20 cellular contexts compared by ENCODE assay signal in the genomic region with DNA sequence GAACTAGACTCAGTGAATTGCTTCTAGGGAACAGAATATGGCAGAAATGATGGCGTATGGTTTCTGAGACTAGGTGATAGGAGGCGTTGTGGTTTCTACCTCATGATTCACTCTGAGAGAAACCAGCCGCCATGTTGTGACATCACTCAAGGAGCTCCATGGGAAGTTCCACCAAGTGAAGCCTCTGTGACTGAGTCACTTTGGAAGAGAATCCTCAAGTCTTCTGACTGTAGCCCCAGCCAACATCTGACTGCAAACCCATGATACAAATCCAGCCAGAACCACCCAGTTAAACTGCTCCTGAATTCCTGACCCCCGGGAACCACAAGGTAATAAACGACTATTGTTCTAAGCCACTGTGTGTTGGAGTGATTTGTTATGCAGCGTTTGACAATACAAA.
DNase-seq lines count a peak whose midpoint lies in the region; TF ChIP-seq lines count a peak whose summit lies in the region.
"Had no signal": no experiment of that assay in that cellular context is flagged by ENCODE, and none has a peak within 500 bp of the region (broad histone marks: within the 10 kb centered on the region; RNA-seq: fewer than 3 reads in every experiment).

No MANE protein-coding gene starts in this region.

- no peak overlapping the region for H3K4me3 ChIP-seq in esophagus squamous epithelium
- H3K4me3 ChIP-seq: prostate gland, SJSA1, tibial nerve had no signal

- no peak for TF ChIP-seq CTCF in esophagus squamous epithelium (IDR thresholded peaks at IDR 0.05)

- H3K4me1 ChIP-seq in esophagus squamous epithelium: no peaks in the 10 kb centered on the region
- H3K4me1 ChIP-seq: prostate gland, tibial nerve had no signal

- in situ Hi-C loops in SK-MEL-5 (cut with HindIII; ENCODE audit: low pct_unique_long_range_greater_than_20kb, low sequenced_read_pairs): no loop called here

- intact Hi-C loops in esophagus squamous epithelium (cut with DNase I): no loop called here

- peak; percentile 58 for DNase-seq in activated effector memory CD4-positive, alpha-beta T cell treated with anti-CD3 and anti-CD28 coated beads, Interleukin-2, amount 50 U/mL, for 16 hours
- no peak for DNase-seq in activated effector memory CD4-positive, alpha-beta T cell treated with Interleukin-2 at 50 U/mL for 16 hours
- DNase-seq in H4 (ENCODE audit: low spot score): peak; percentile 60
- DNase-seq in SK-MEL-5 (ENCODE audit: low read depth, low spot score): peak; percentile 34
- peak; percentile 59 for DNase-seq in renal cortical epithelial cell (ENCODE audit: low read depth)
- no peak for DNase-seq in esophagus squamous epithelium (lab: John Stamatoyannopoulos, UW)
- DNase-seq in NOMO-1 treated with dmso at 0.1 percent for 144 hours (lab: John Stamatoyannopoulos, UW; ENCODE audit: unreplicated experiment): no peak
- DNase-seq in caudate nucleus (lab: John Stamatoyannopoulos, UW): no peak
- DNase-seq: anterior cingulate cortex; cerebellar nuclear complex; effector CD4-positive, alpha-beta T cell; left colon; NCI-H1436; NCI-H2171 treated with DMSO at 0.1 percent for 48 hours; NCI-H774; nephron progenitor cell; T1000 had no signal

- no peaks in the 10 kb centered on the region for H3K9me3 ChIP-seq in esophagus squamous epithelium
- H3K9me3 ChIP-seq: prostate gland, SJSA1 had no signal

- H3K36me3 ChIP-seq in esophagus squamous epithelium: no peaks in the 10 kb centered on the region
- H3K36me3 ChIP-seq: prostate gland, SJSA1, tibial nerve had no signal

- WGBS in esophagus squamous epithelium, 2 donors: 84 to 86% methylated on average over 6 of the region's 6 CpGs

- no peak for TF ChIP-seq POLR2A in esophagus squamous epithelium (IDR thresholded peaks at IDR 0.05)

- H3K27ac ChIP-seq in esophagus squamous epithelium (no peak overlapping the region), caudate nucleus (ENCODE audit: low read depth, low read length) (no peak overlapping the region)
- H3K27ac ChIP-seq: prostate gland, SJSA1, tibial nerve had no signal

- H3K27me3 ChIP-seq in esophagus squamous epithelium: peaks cover 0 to 20% (median 1%) of the 10 kb centered on the region in 4 donors
- H3K27me3 ChIP-seq: SJSA1, tibial nerve had no signal

Comparison
In these comparisons a context has a peak if more than half of its experiments do, and no peak if none do; other contexts are left out.
1. DNase-seq: peak in activated effector memory CD4-positive, alpha-beta T cell treated with anti-CD3 and anti-CD28 coated beads, Interleukin-2, amount 50 U/mL, for 16 hours (single experiment), H4 (single experiment), SK-MEL-5 (single experiment) and renal cortical epithelial cell (single experiment); none in activated effector memory CD4-positive, alpha-beta T cell treated with Interleukin-2 at 50 U/mL for 16 hours (single experiment), esophagus squamous epithelium (single experiment), NOMO-1 treated with dmso at 0.1 percent for 144 hours (single experiment) and caudate nucleus (0 of 61).